In the genomic region with DNA sequence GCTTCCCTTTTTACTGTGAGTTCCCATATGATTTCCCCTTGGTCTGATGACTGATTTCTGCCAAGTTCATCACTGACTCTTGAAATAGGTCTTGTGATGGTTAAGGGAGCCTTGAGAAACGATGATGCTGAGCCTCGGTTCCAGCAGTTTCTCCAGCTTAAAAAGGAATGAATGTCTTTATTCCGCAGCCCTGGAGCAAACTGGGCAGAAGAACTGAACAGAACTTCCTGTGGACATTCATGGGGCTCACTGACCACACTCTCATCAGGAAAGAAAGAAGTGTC, we compare ENCODE assay signal across 20 cellular contexts. TPM values are rescaled to one million over a fixed set of nuclear protein-coding genes. Genes with fewer than 3 reads are reported as not detected.
A peak's percentile ranks its signal among the peaks of the same experiment; 100 is the strongest.
DNase-seq lines count a peak whose midpoint lies in the region; ATAC-seq and TF ChIP-seq lines count a peak whose summit lies in the region.
"Had no signal": no experiment of that assay in that cellular context is flagged by ENCODE, and none has a peak within 500 bp of the region (broad histone marks: within the 10 kb centered on the region; RNA-seq: fewer than 3 reads in every experiment).

No MANE protein-coding gene starts in this region.

- TF ChIP-seq CTCF in brain (conservative IDR thresholded peaks at IDR 0.05) (no peak), upper lobe of right lung (IDR thresholded peaks at IDR 0.05) (no peak)

- no peak overlapping the region for H3K4me3 Mint-ChIP-seq in brain
- no peak overlapping the region for H3K4me3 Mint-ChIP-seq in naive thymus-derived CD4-positive, alpha-beta T cell
- H3K4me3 Mint-ChIP-seq: CD4-positive, CD25-positive, alpha-beta regulatory T cell; T-helper 1 cell treated with Interleukin-12 subunit alpha and Interleukin-12 subunit beta and Interleukin-4 antibody, amounts not matched to agents 30 μg/mL and 1 μg/mL, for 36 hours had no signal

- CTCF ChIA-PET in naive thymus-derived CD4-positive, alpha-beta T cell (lab: Charles Lee) = no interaction called here

- peak overlapping the region in 3 of 5 experiments; percentile 32 to 67 (median 46) for H3K27ac Mint-ChIP-seq in brain
- no peak overlapping the region for H3K27ac Mint-ChIP-seq in naive thymus-derived CD4-positive, alpha-beta T cell
- H3K27ac Mint-ChIP-seq: T-helper 1 cell treated with Interleukin-12 subunit alpha and Interleukin-12 subunit beta and Interleukin-4 antibody, amounts not matched to agents 30 μg/mL and 1 μg/mL, for 36 hours had no signal

- no peaks in the 10 kb centered on the region for H3K9me3 ChIP-seq in naive thymus-derived CD4-positive, alpha-beta T cell (ENCODE audit: control insufficient read depth in 2 of 3, low read length in 3 of 3)
- H3K9me3 ChIP-seq in upper lobe of right lung = no peaks in the 10 kb centered on the region
- H3K9me3 ChIP-seq: ovary had no signal

- peaks cover 2 to 16% (median 10%) of the 10 kb centered on the region in 5 experiments for H3K9me3 Mint-ChIP-seq in brain
- peaks cover 0 to 15% (median 2%) of the 10 kb centered on the region in 11 donors for H3K9me3 Mint-ChIP-seq in naive thymus-derived CD4-positive, alpha-beta T cell

- H3K27me3 Mint-ChIP-seq in brain = peaks cover 2% of the 10 kb centered on the region
- H3K27me3 Mint-ChIP-seq in naive thymus-derived CD4-positive, alpha-beta T cell = peaks cover 2 to 21% (median 15%) of the 10 kb centered on the region in 5 donors

- H3K4me1 ChIP-seq in naive thymus-derived CD4-positive, alpha-beta T cell (ENCODE audit: control insufficient read depth in 2 of 2, insufficient read depth in 2 of 2, low read length in 2 of 2) = no peaks in the 10 kb centered on the region
- peaks cover 14% of the 10 kb centered on the region for H3K4me1 ChIP-seq in upper lobe of right lung

- peak; percentile 67 for ATAC-seq in naive thymus-derived CD4-positive, alpha-beta T cell
- ATAC-seq in upper lobe of right lung = peak; percentile 55
- no peak for ATAC-seq in HG02763 (IDR thresholded peaks at IDR 0.05; ENCODE audit: unreplicated experiment)
- ATAC-seq in HG03460 (IDR thresholded peaks at IDR 0.05; ENCODE audit: unreplicated experiment) = no peak
- no peak for ATAC-seq in GM18519 (IDR thresholded peaks at IDR 0.05; ENCODE audit: low FRiP score, unreplicated experiment)

- peaks cover 23% of the 10 kb centered on the region for H3K4me1 Mint-ChIP-seq in brain
- peaks cover 0 to 12% (median 0%) of the 10 kb centered on the region in 7 donors for H3K4me1 Mint-ChIP-seq in naive thymus-derived CD4-positive, alpha-beta T cell

- no peaks in the 10 kb centered on the region for H3K27me3 ChIP-seq in naive thymus-derived CD4-positive, alpha-beta T cell (ENCODE audit: control insufficient read depth in 2 of 2, insufficient read depth in 2 of 2, low read length in 2 of 2)
- no peaks in the 10 kb centered on the region for H3K27me3 ChIP-seq in upper lobe of right lung
- H3K27me3 ChIP-seq: ovary, tibial nerve had no signal

- H3K36me3 ChIP-seq in naive thymus-derived CD4-positive, alpha-beta T cell (ENCODE audit: control insufficient read depth in 2 of 3, insufficient read depth in 3 of 3, low read length in 3 of 3) = no peaks in the 10 kb centered on the region
- H3K36me3 ChIP-seq in upper lobe of right lung = peaks cover 4% of the 10 kb centered on the region
- H3K36me3 ChIP-seq: ovary had no signal

- peak; percentile 39 for DNase-seq in SIG-M5 treated with dmso at 0.1 percent for 504 hours (lab: John Stamatoyannopoulos, UW; ENCODE audit: unreplicated experiment)
- DNase-seq in SIG-M5 (lab: John Stamatoyannopoulos, UW) = no peak
- DNase-seq in naive thymus-derived CD4-positive, alpha-beta T cell = no peak
- no peak for DNase-seq in upper lobe of right lung
- DNase-seq: activated effector memory CD4-positive, alpha-beta T cell treated with Interleukin-2 at 50 U/mL for 16 hours; CD4-positive, CD25-positive, alpha-beta regulatory T cell; DMS53; HCEC 1CT; kidney glomerular epithelial cell; NCI-H146; ovary had no signal

- H3K4me3 ChIP-seq in naive thymus-derived CD4-positive, alpha-beta T cell (ENCODE audit: low read length) = no peak overlapping the region
- H3K4me3 ChIP-seq in upper lobe of right lung = no peak overlapping the region
- H3K4me3 ChIP-seq: ovary, tibial nerve had no signal

- POLR2A ChIA-PET in naive thymus-derived CD4-positive, alpha-beta T cell (lab: Charles Lee) = no interaction called here

- H3K27ac ChIP-seq in naive thymus-derived CD4-positive, alpha-beta T cell (ENCODE audit: low read depth, low read length) = no peak overlapping the region
- peak overlapping the region; percentile 76 for H3K27ac ChIP-seq in upper lobe of right lung
- H3K27ac ChIP-seq: ovary had no signal

- H3K36me3 Mint-ChIP-seq in brain = peaks cover 33% of the 10 kb centered on the region
- peaks cover 0 to 31% (median 3%) of the 10 kb centered on the region in 5 donors for H3K36me3 Mint-ChIP-seq in naive thymus-derived CD4-positive, alpha-beta T cell
- H3K36me3 Mint-ChIP-seq: CD4-positive, CD25-positive, alpha-beta regulatory T cell had no signal

- intact Hi-C loops in naive thymus-derived CD4-positive, alpha-beta T cell (cut with micrococcal nuclease) = no loop called here
- intact Hi-C loops in upper lobe of right lung (cut with DNase I) = no loop called here

RNA-seq across cellular contexts. Expression of gene LDHAL6B, which starts 29.3 kb away (rescaled TPM):
- not detected for polyA plus RNA-seq in brain (ENCODE audit: insufficient read depth, low read depth, low replicate concordance)
- total RNA-seq in naive thymus-derived CD4-positive, alpha-beta T cell = not detected
- polyA plus RNA-seq in naive thymus-derived CD4-positive, alpha-beta T cell = not detected
- total RNA-seq in upper lobe of right lung = not detected
- total RNA-seq: CD4-positive, CD25-positive, alpha-beta regulatory T cell; chondrocyte; fibroblast of villous mesenchyme; HT-29; ovary; tibial nerve had no signal
- polyA plus RNA-seq: CD4-positive, CD25-positive, alpha-beta regulatory T cell; ovary had no signal

Comparison
In these comparisons a context has a peak if more than half of its experiments do, and no peak if none do; other contexts are left out.
1. H3K27ac Mint-ChIP-seq: peak in brain (3 of 5); none in naive thymus-derived CD4-positive, alpha-beta T cell (0 of 9).
2. ATAC-seq: peak in naive thymus-derived CD4-positive, alpha-beta T cell (single experiment) and upper lobe of right lung (single experiment); none in HG02763 (single experiment), HG03460 (single experiment) and GM18519 (single experiment).